Comparison of ENCODE assay signal across 18 cellular contexts in genomic region chr12:62284749-62285148, GRCh38.
"Had no signal": no experiment of that assay in that cellular context is flagged by ENCODE, and none has a peak within 500 bp of the region (broad histone marks: within the 10 kb centered on the region; RNA-seq: fewer than 3 reads in every experiment).

No MANE protein-coding gene starts in this region.

- ATAC-seq: heart left ventricle; natural killer cell treated with Interleukin-12 subunit alpha and Interleukin-12 subunit beta and Interleukin-15 and Interleukin-18, amount 100 ng/mL, for 72 hours had no signal

- H3K27ac ChIP-seq: epithelial cell of prostate, heart left ventricle, ovary, prostate gland, spleen, upper lobe of left lung had no signal

- H3K4me3 ChIP-seq: heart left ventricle, ovary, prostate gland, spleen, thoracic aorta, upper lobe of left lung had no signal

- H3K27ac Mint-ChIP-seq: activated CD4-positive, alpha-beta memory T cell treated with anti-CD3 and anti-CD28 coated beads for 36 hours; natural killer cell treated with Interleukin-12 subunit alpha and Interleukin-12 subunit beta and Interleukin-15 and Interleukin-18, amount 100 ng/mL, for 72 hours had no signal

- H3K4me1 ChIP-seq: prostate gland had no signal

- H3K36me3 ChIP-seq: heart left ventricle, ovary, prostate gland, thoracic aorta, upper lobe of left lung had no signal

- FAIRE-seq: bronchial epithelial cell, islet of Langerhans had no signal

- H3K9me3 ChIP-seq: ovary, prostate gland, thoracic aorta, upper lobe of left lung had no signal

- DNase-seq: activated CD4-positive, alpha-beta memory T cell treated with anti-CD3 and anti-CD28 coated beads for 36 hours; activated CD4-positive, alpha-beta T cell treated with anti-CD3 and anti-CD28 coated beads for 1 hour; amygdala; cerebellar nuclear complex; cortex of kidney; heart left ventricle; ovary; spleen; stimulated activated CD4-positive, alpha-beta T cell treated with anti-CD3 and anti-CD28 coated beads, Interleukin-4, amount 100 ng/mL, for 1 hour; stimulated activated naive CD4-positive, alpha-beta T cell treated with Interleukin-2 at 50 U/mL for 16 hours; T-helper 9 cell; upper lobe of left lung had no signal

- H3K27me3 ChIP-seq: heart left ventricle, ovary, spleen, upper lobe of left lung had no signal
